8 cellular contexts compared by ENCODE assay signal in genomic region chr11:61966673-61967176, GRCh38. TPM values are rescaled to one million over a fixed set of nuclear protein-coding genes. Genes with fewer than 3 reads are reported as not detected.
A peak's percentile ranks its signal among the peaks of the same experiment; 100 is the strongest.
DNase-seq lines count a peak whose midpoint lies in the region; ATAC-seq and TF ChIP-seq lines count a peak whose summit lies in the region.

No MANE protein-coding gene starts in this region.

- peaks cover 5% of the 10 kb centered on the region for H3K79me1 ChIP-seq in neuronal stem cell (ENCODE audit: low read depth, low read length)

- POLR2A ChIA-PET in HCT116 (lab: Charles Lee) (interaction anchor here (1.1 to 10.2 kb wide), 10 partner anchors 13 to 178 kb away, joined by 3 to 86 read pairs (median 13); partner anchors contain the start of gene BEST1), activated B cell treated with CpG ODN at 0.5 μM for 24 hours (lab: Charles Lee) (interaction anchor here (0.8 to 4.8 kb wide), 19 partner anchors 10 to 875 kb away, joined by 3 to 45 read pairs (median 9); partner anchors contain the start of genes FADS1, FADS3, FEN1 and SDHAF2)

- peak overlapping the region; percentile 42 for H2BK5ac ChIP-seq in neuronal stem cell (ENCODE audit: low read length)

- H3K27me3 Mint-ChIP-seq in activated B cell treated with CpG ODN at 0.5 μM for 24 hours = no peaks in the 10 kb centered on the region

- no peaks in the 10 kb centered on the region for H3K9me3 ChIP-seq in HCT116 (ENCODE audit: control insufficient read depth in 1 of 2, insufficient read depth in 1 of 2, low read depth in 1 of 2, low read length in 2 of 2)
- no peaks in the 10 kb centered on the region for H3K9me3 ChIP-seq in neuronal stem cell (replicated peaks in 1 of 2; ENCODE audit: control insufficient read depth in 2 of 2, insufficient read depth in 1 of 2, low read depth in 1 of 2, low read length in 2 of 2)

- intact Hi-C loops in HCT116 (cut with micrococcal nuclease) = loop anchor here (1.0 kb wide), 1 partner anchor 88 kb away; no protein-coding TSS in a partner anchor
- intact Hi-C loops in activated B cell treated with CpG ODN at 0.5 μM for 24 hours (cut with micrococcal nuclease) = loop anchor here (1.0 to 5.0 kb wide), 7 partner anchors 14 to 609 kb away; partner anchors contain the start of genes FEN1 and TMEM258

- H2BK120ac ChIP-seq in neuronal stem cell (ENCODE audit: low read depth, low read length) = no peak overlapping the region

- H3K27ac Mint-ChIP-seq in activated B cell treated with CpG ODN at 0.5 μM for 24 hours = peak overlapping the region; percentile 96

- peak overlapping the region; percentile 12 for H3K18ac ChIP-seq in neuronal stem cell (ENCODE audit: low read length)

- no peak overlapping the region for H2AK5ac ChIP-seq in neuronal stem cell (ENCODE audit: low read depth, low read length)

- TF ChIP-seq POLR2A in HCT116 (IDR thresholded peaks at IDR 0.05; ENCODE audit: borderline replicate concordance, extremely low read depth, insufficient read depth, insufficient read length) = no peak

- no TSS peak for BruUV-seq in HCT116 (replicated peaks; lab: Mats Ljungman, UMichigan)

- no peaks in the 10 kb centered on the region for H3K27me3 ChIP-seq in ACC112 (ENCODE audit: insufficient read depth, low read length)
- no peaks in the 10 kb centered on the region for H3K27me3 ChIP-seq in HCT116 (ENCODE audit: insufficient read depth, low read length)
- no peaks in the 10 kb centered on the region for H3K27me3 ChIP-seq in neuronal stem cell (ENCODE audit: control insufficient read depth in 3 of 3, insufficient read depth in 3 of 3, low read depth in 1 of 3, low read length in 3 of 3)

- H4K91ac ChIP-seq in neuronal stem cell (ENCODE audit: low read depth, low read length, poor library complexity) = no peak overlapping the region

- no peak for TF ChIP-seq RAD21 in HCT116 (IDR thresholded peaks at IDR 0.05; ENCODE audit: low read depth)

- H3K14ac ChIP-seq in neuronal stem cell (ENCODE audit: low read length) = no peak overlapping the region

- H3K9ac ChIP-seq in HCT116 (ENCODE audit: low read length) (peak overlapping the region; percentile 97), neuronal stem cell (ENCODE audit: low read depth, low read length, poor library complexity) (peak overlapping the region; percentile 94)

- H3K9me2 ChIP-seq in HCT116 (ENCODE audit: insufficient read depth) = no peaks in the 10 kb centered on the region

- CTCF ChIA-PET in HCT116 (lab: Charles Lee) (no interaction called here), activated B cell treated with CpG ODN at 0.5 μM for 24 hours (lab: Charles Lee) (interaction anchor here (1.9 to 2.9 kb wide), 4 partner anchors 19 to 115 kb away, joined by 10 to 22 read pairs (median 14); no protein-coding TSS in a partner anchor)

- peaks cover 31% of the 10 kb centered on the region for H3K36me3 ChIP-seq in ACC112 (ENCODE audit: insufficient read depth, low read length)
- H3K36me3 ChIP-seq in HCT116 (ENCODE audit: control insufficient read depth in 1 of 2, insufficient read depth in 2 of 2, low read length in 2 of 2) = peaks cover 6 to 37% of the 10 kb centered on the region in 2 experiments
- peaks cover 15 to 38% of the 10 kb centered on the region in 2 donors for H3K36me3 ChIP-seq in neuronal stem cell (replicated peaks in 1 of 2; ENCODE audit: control insufficient read depth in 2 of 2, insufficient read depth in 2 of 2, low read length in 2 of 2)

- H3K79me2 ChIP-seq in ACC112 (ENCODE audit: control insufficient read depth, insufficient read depth, low read length, unreplicated experiment) (peaks cover 46% of the 10 kb centered on the region), HCT116 (ENCODE audit: insufficient read depth, low read length) (peaks cover 41% of the 10 kb centered on the region)

- peak overlapping the region; percentile 98 for H3K4me3 ChIP-seq in ACC112 (ENCODE audit: low read depth, low read length)
- peak overlapping the region; percentile 73 to 99 for H3K4me3 ChIP-seq in HCT116 (replicated peaks in 1 of 2; ENCODE audit: low read depth in 1 of 2, low read length in 2 of 2)
- peak overlapping the region; percentile 96 for H3K4me3 ChIP-seq in epithelial cell of esophagus (ENCODE audit: low read length)
- H3K4me3 ChIP-seq in neuronal stem cell (ENCODE audit: low read length in 2 of 2) = peak overlapping the region; percentile 92 to 96

- H3K36me3 Mint-ChIP-seq in activated B cell treated with CpG ODN at 0.5 μM for 24 hours (ENCODE audit: low read depth) = peaks cover 50% of the 10 kb centered on the region

- no peak overlapping the region for H2BK15ac ChIP-seq in neuronal stem cell (ENCODE audit: low read length)

- H3K27ac ChIP-seq in ACC112 (ENCODE audit: low read depth, low read length) = peak overlapping the region; percentile 100
- peak overlapping the region; percentile 96 for H3K27ac ChIP-seq in HCT116 (ENCODE audit: low read depth, low read length)
- H3K27ac ChIP-seq in neuronal stem cell (replicated peaks; ENCODE audit: low read length) = no peak overlapping the region

- peaks cover 72% of the 10 kb centered on the region for H3K4me1 Mint-ChIP-seq in activated B cell treated with CpG ODN at 0.5 μM for 24 hours

- no peak overlapping the region for H4K8ac ChIP-seq in neuronal stem cell (ENCODE audit: low read depth, low read length)

- DNase-seq in HCT116 (ENCODE audit: low read depth, low spot score) (no peak), activated B cell treated with CpG ODN at 0.5 μM for 24 hours (peak; percentile 30), epithelial cell of esophagus (ENCODE audit: low read depth) (no peak), neuronal stem cell (ENCODE audit: low spot score) (no peak), iPS-NIHi11 (ENCODE audit: low spot score) (no peak)

- TF ChIP-seq CTCF in HCT116 (IDR thresholded peaks at IDR 0.05 in 2 of 3, conservative IDR thresholded peaks at IDR 0.05 in 1 of 3; ENCODE audit: borderline replicate concordance in 1 of 3, insufficient read depth in 1 of 3, low read depth in 2 of 3, low read length in 2 of 3) (no peak), activated B cell treated with CpG ODN at 0.5 μM for 24 hours (IDR thresholded peaks at IDR 0.05) (no peak), epithelial cell of esophagus (IDR thresholded peaks at IDR 0.05; ENCODE audit: insufficient read depth, low read depth, low read length, missing control alignments) (no peak)

- H3K4me2 ChIP-seq in HCT116 (ENCODE audit: low read length) (peak overlapping the region; percentile 96), neuronal stem cell (ENCODE audit: insufficient read depth, low read length, poor library complexity, severe bottlenecking) (peak overlapping the region; percentile 68)

- H3K4ac ChIP-seq in neuronal stem cell (ENCODE audit: low read length) = no peak overlapping the region

- H2AFZ ChIP-seq in ACC112 (ENCODE audit: low read length, unreplicated experiment) (no peak overlapping the region), HCT116 (ENCODE audit: low read depth, low read length, poor library complexity, severe bottlenecking) (no peak overlapping the region), neuronal stem cell (ENCODE audit: low read length) (peak overlapping the region; percentile 86)

- no peaks in the 10 kb centered on the region for H3K9me3 Mint-ChIP-seq in activated B cell treated with CpG ODN at 0.5 μM for 24 hours

- H3K4me1 ChIP-seq in ACC112 (ENCODE audit: control insufficient read depth, insufficient read depth, low read length, unreplicated experiment) (peaks cover 50% of the 10 kb centered on the region), HCT116 (ENCODE audit: control insufficient read depth in 1 of 2, insufficient read depth in 2 of 2, low read length in 2 of 2) (peaks cover 36 to 78% of the 10 kb centered on the region in 2 experiments), neuronal stem cell (ENCODE audit: control insufficient read depth in 2 of 2, insufficient read depth in 1 of 2, low read depth in 1 of 2, low read length in 2 of 2) (peaks cover 11 to 16% of the 10 kb centered on the region in 2 donors)

- RAD21 ChIA-PET in HCT116 (lab: Charles Lee; ENCODE audit: low non-redundant PET in 1 of 2, low total read pairs in 2 of 2, uncharacterized antibody in 2 of 2, unreplicated experiment in 2 of 2) = no interaction called here

- no CpG with 5 or more reads among the region's 20 CpGs for WGBS in neuronal stem cell (ENCODE audit: extremely low coverage in 2 of 2, insufficient read length in 2 of 2, insufficient replicate concordance in 1 of 2), 2 donors

- H2BK12ac ChIP-seq in neuronal stem cell (ENCODE audit: low read length) = no peak overlapping the region

- peaks cover 21% of the 10 kb centered on the region; the same call in 1 of the 2 replicates for H4K20me1 ChIP-seq in HCT116 (ENCODE audit: insufficient read depth)

- H3K23ac ChIP-seq in neuronal stem cell (ENCODE audit: low read depth, low read length, poor library complexity) = peak overlapping the region; percentile 69

- peak overlapping the region; percentile 93 for H3K4me3 Mint-ChIP-seq in activated B cell treated with CpG ODN at 0.5 μM for 24 hours

- ATAC-seq in HCT116 (no peak), activated B cell treated with CpG ODN at 0.5 μM for 24 hours (ENCODE audit: low read depth) (no peak), esophagus mucosa (no peak), HG03175 (IDR thresholded peaks at IDR 0.05; ENCODE audit: unreplicated experiment) (no peak)

TF ChIP-seq in HCT116, 20 proteins besides CTCF, POLR2A, EP300 and RAD21:
- TF ChIP-seq POLR2AphosphoS5 (IDR thresholded peaks at IDR 0.05; ENCODE audit: low read depth, low read length) = peak; percentile 58
- no peak for TF ChIP-seq JUND (IDR thresholded peaks at IDR 0.05)
TF ChIP-seq in HCT116: peak in this region for 1.

RNA-seq across cellular contexts. Expression of gene FTH1, which starts 0.7 kb away (rescaled TPM):
- total RNA-seq in HCT116 (2021; ENCODE audit: unreplicated experiment) (3,345 TPM), activated B cell treated with CpG ODN at 0.5 μM for 24 hours (865 and 906 TPM in 2 replicates), esophagus mucosa (911 TPM)
- 4,227 and 4,920 TPM in 2 replicates for polyA plus RNA-seq in HCT116 (2012)
- 1,611 TPM for polyA plus RNA-seq in neuronal stem cell (2013, experiment 1 of 2)
- 1,599 TPM for polyA plus RNA-seq in neuronal stem cell (2013, experiment 2 of 2)

RNA-seq across cellular contexts. Expression of gene BEST1, which starts 16.6 kb away (rescaled TPM):
- 2.3 TPM for total RNA-seq in HCT116 (2021; ENCODE audit: unreplicated experiment)
- 5.8 and 7.7 TPM in 2 replicates for polyA plus RNA-seq in HCT116 (2012)
- total RNA-seq in activated B cell treated with CpG ODN at 0.5 μM for 24 hours = 0.16 and 0.44 TPM in 2 replicates
- polyA plus RNA-seq in neuronal stem cell (2013, experiment 1 of 2) = 0.11 TPM
- 0.10 TPM for polyA plus RNA-seq in neuronal stem cell (2013, experiment 2 of 2)
- total RNA-seq in esophagus mucosa = 0.44 TPM

RNA-seq across cellular contexts. Expression of gene RAB3IL1, which starts 49.4 kb away (rescaled TPM):
- 18.1 TPM for total RNA-seq in HCT116 (2021; ENCODE audit: unreplicated experiment)
- polyA plus RNA-seq in HCT116 (2012) = 13.2 and 13.7 TPM in 2 replicates
- total RNA-seq in activated B cell treated with CpG ODN at 0.5 μM for 24 hours = not detected in 2 replicates
- 2.4 TPM for polyA plus RNA-seq in neuronal stem cell (2013, experiment 1 of 2)
- polyA plus RNA-seq in neuronal stem cell (2013, experiment 2 of 2) = 3.5 TPM
- total RNA-seq in esophagus mucosa = 0.88 TPM

Comparison
In these comparisons a context has a peak if more than half of its experiments do, and no peak if none do; other contexts are left out.
1. RNA of gene RAB3IL1, which starts 49.4 kb away (total RNA-seq): 18.1 TPM in HCT116 (single experiment); 0.88 TPM in esophagus mucosa (single experiment) and not detected in activated B cell treated with CpG ODN at 0.5 μM for 24 hours; every median in the first group is over 10 times any median in the second.
2. Peak in every context shown above with its lines, with median percentiles within 50 percentile points of each other: H3K4me3 ChIP-seq.